In the genomic region with DNA sequence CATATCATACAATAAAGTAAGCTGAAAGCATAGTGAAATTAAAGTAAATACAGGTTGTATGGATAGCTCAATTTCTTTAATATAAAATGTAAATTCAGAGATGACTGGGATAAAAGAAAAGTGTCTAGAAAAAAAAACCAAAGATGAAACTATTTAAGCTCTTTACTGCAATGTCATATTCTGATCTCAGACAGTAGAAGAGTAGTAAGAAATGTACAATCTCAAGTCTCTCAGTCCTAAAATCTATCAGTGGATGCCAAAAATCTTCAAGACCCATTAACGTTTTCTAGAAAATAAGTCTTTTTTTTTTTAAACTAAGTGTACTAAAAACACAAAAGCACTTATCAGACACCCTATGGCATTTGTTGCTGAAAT, we compare ENCODE assay signal across 10 cellular contexts. TPM values are rescaled to one million over a fixed set of nuclear protein-coding genes. Genes with fewer than 3 reads are reported as not detected.
DNase-seq lines count a peak whose midpoint lies in the region; ATAC-seq lines count a peak whose summit lies in the region.
"Had no signal": no experiment of that assay in that cellular context is flagged by ENCODE, and none has a peak within 500 bp of the region (broad histone marks: within the 10 kb centered on the region; RNA-seq: fewer than 3 reads in every experiment).

No MANE protein-coding gene starts in this region.

- no peaks in the 10 kb centered on the region for H3K27me3 ChIP-seq in mononuclear cell (ENCODE audit: insufficient read depth, low read length)
- H3K27me3 ChIP-seq: body of pancreas had no signal

- H3K4me1 ChIP-seq in mononuclear cell (ENCODE audit: insufficient read depth, low read length) = peaks cover 8% of the 10 kb centered on the region

- H3K4me1 Mint-ChIP-seq in activated naive CD8-positive, alpha-beta T cell (ENCODE audit: low read depth) = peaks cover 19% of the 10 kb centered on the region

- H3K9me3 ChIP-seq in mononuclear cell (ENCODE audit: low read depth, low read length) = no peaks in the 10 kb centered on the region
- H3K9me3 ChIP-seq: body of pancreas had no signal

- ATAC-seq in left ventricle myocardium superior = peak; percentile 10
- no peak for ATAC-seq in Right ventricle myocardium inferior
- ATAC-seq in HG02588 (IDR thresholded peaks at IDR 0.05; ENCODE audit: unreplicated experiment) = no peak

- H3K9me3 Mint-ChIP-seq in activated naive CD8-positive, alpha-beta T cell (ENCODE audit: low read depth) = no peaks in the 10 kb centered on the region

- no peaks in the 10 kb centered on the region for H3K36me3 Mint-ChIP-seq in activated naive CD8-positive, alpha-beta T cell

- DNase-seq in left ventricle myocardium superior = no peak
- DNase-seq in Right ventricle myocardium inferior (ENCODE audit: missing footprints) = no peak
- no peak for DNase-seq in cerebellar nuclear complex (lab: John Stamatoyannopoulos, UW)
- DNase-seq in C1 segment of cervical spinal cord (lab: John Stamatoyannopoulos, UW) = no peak
- no peak for DNase-seq in NCI-H1105 (lab: John Stamatoyannopoulos, UW)
- DNase-seq: occipital lobe had no signal

- H3K4me3 Mint-ChIP-seq in activated naive CD8-positive, alpha-beta T cell = peak overlapping the region; percentile 75

- intact Hi-C loops in left ventricle myocardium superior (cut with micrococcal nuclease) (no loop called here), Right ventricle myocardium inferior (cut with DNase I) (no loop called here)

- H3K27ac Mint-ChIP-seq in activated naive CD8-positive, alpha-beta T cell = peak overlapping the region; percentile 69

- H3K27me3 Mint-ChIP-seq in activated naive CD8-positive, alpha-beta T cell = peaks cover 1% of the 10 kb centered on the region

- peak overlapping the region; percentile 9 for H3K4me3 ChIP-seq in mononuclear cell (ENCODE audit: low read length)
- H3K4me3 ChIP-seq: body of pancreas had no signal

RNA-seq across cellular contexts. Expression of a gene that starts 13.8 kb away (rescaled TPM):
- total RNA-seq in left ventricle myocardium superior = 0.62 TPM
- 0.27 TPM for total RNA-seq in Right ventricle myocardium inferior
- not detected for total RNA-seq in mononuclear cell

RNA-seq across cellular contexts. Expression of a gene that starts 35.1 kb away (rescaled TPM):
- total RNA-seq in left ventricle myocardium superior (36.1 TPM), Right ventricle myocardium inferior (36.5 TPM), mononuclear cell (61.9 TPM)

RNA-seq across cellular contexts. Expression of a gene that starts 36.1 kb away (rescaled TPM):
- 246 TPM for total RNA-seq in left ventricle myocardium superior
- 243 TPM for total RNA-seq in Right ventricle myocardium inferior
- total RNA-seq in mononuclear cell = 15.6 TPM

Comparison
In these comparisons a context has a peak if more than half of its experiments do, and no peak if none do; other contexts are left out.
1. RNA of a gene that starts 36.1 kb away (total RNA-seq): 246 TPM in left ventricle myocardium superior (single experiment) and 243 TPM in Right ventricle myocardium inferior (single experiment); 15.6 TPM in mononuclear cell (single experiment); every median in the first group is over 10 times any median in the second.